Comparison of ENCODE assay signal across 1 cellular context in genomic region chr10:124792998-124793352, GRCh38.
TF ChIP-seq lines count a peak whose summit lies in the region.

No MANE protein-coding gene starts in this region.

TF ChIP-seq in H1, 55 proteins besides CTCF, POLR2A, EP300 and RAD21:
- TF ChIP-seq ATF3 (IDR thresholded peaks at IDR 0.05; ENCODE audit: insufficient read depth, low read depth, low read length) (no peak), CEBPB (IDR thresholded peaks at IDR 0.05; ENCODE audit: low read depth, low read length) (no peak), NRF1 (IDR thresholded peaks at IDR 0.05; ENCODE audit: low read depth, low read length) (no peak), SAP30 (IDR thresholded peaks at IDR 0.05; ENCODE audit: insufficient read depth, insufficient replicate concordance, low read length) (no peak), FOSL1 (IDR thresholded peaks at IDR 0.05; ENCODE audit: insufficient read depth, low read depth, low read length) (no peak), SIN3A (conservative IDR thresholded peaks at IDR 0.05 in 1 of 2, IDR thresholded peaks at IDR 0.05 in 1 of 2; ENCODE audit: low read depth in 1 of 2, low read length in 2 of 2) (no peak), CBX5 (IDR thresholded peaks at IDR 0.05; ENCODE audit: low read depth, low read length) (no peak), GABPA (IDR thresholded peaks at IDR 0.05; ENCODE audit: borderline replicate concordance, insufficient read depth, low read length) (no peak), EZH2 (IDR thresholded peaks at IDR 0.05; ENCODE audit: low read depth, low read length, severe bottlenecking) (no peak), KDM5A (IDR thresholded peaks at IDR 0.05; ENCODE audit: low read length) (no peak), CREB1 (IDR thresholded peaks at IDR 0.05) (no peak)
